ENCODE assay signal across 16 cellular contexts in the genomic region with DNA sequence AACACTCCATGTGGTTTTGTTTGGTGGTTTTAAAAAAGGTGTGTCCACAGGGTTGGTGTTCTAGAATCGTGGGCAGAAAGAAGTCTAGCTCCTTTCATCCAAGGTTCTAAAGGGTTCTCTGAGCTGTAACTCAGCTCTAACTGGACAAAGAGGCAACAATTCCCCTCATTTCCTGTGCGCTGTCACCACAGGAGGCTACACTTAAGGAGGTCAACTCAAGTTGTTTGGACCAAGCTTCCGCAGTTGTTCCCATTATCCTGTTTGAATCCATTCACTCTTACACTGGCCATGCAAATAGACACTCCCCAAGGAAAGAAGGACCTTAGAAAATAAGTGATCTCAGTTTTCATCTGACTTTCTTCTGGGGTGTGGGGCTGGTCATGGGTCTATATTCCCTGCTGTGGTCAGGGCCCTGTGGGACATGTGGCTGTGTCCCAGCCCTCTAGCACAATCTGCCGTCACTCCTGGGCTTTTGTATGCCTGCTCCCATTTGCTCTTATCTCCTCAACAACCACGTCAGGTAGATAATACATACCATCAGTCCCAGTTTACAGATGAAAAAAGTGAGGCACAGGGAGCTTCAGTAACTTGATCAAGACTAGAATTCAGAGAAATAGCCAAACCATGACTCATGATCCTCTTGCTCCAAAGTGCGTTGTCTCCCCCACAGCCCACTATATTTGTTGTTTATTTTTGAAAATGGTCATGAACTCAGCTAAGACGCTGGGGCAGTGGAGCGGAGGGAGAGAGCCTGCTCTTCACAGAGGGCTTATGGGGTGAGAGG.
A peak's percentile ranks its signal among the peaks of the same experiment; 100 is the strongest.
DNase-seq lines count a peak whose midpoint lies in the region; ATAC-seq and TF ChIP-seq lines count a peak whose summit lies in the region.
"Had no signal": no experiment of that assay in that cellular context is flagged by ENCODE, and none has a peak within 500 bp of the region (broad histone marks: within the 10 kb centered on the region; RNA-seq: fewer than 3 reads in every experiment).

No MANE protein-coding gene starts in this region.

- peaks cover 6% of the 10 kb centered on the region for H3K9me3 Mint-ChIP-seq in chondrocyte (ENCODE audit: low read depth)

- ATAC-seq in upper lobe of left lung (ENCODE audit: low FRiP score in 2 of 2) (no peak), HG03159 (IDR thresholded peaks at IDR 0.05; ENCODE audit: unreplicated experiment) (no peak)

- H2BK5ac ChIP-seq in mesenchymal stem cell (ENCODE audit: low read depth, low read length, poor library complexity, severe bottlenecking): no peak overlapping the region

- TF ChIP-seq CTCF in chondrocyte (IDR thresholded peaks at IDR 0.05): no peak
- TF ChIP-seq CTCF in upper lobe of left lung (IDR thresholded peaks at IDR 0.05): no peak

- WGBS in mesenchymal stem cell: 34% methylated on average over 6 of the region's 8 CpGs
- WGBS in upper lobe of left lung, 2 donors: 80 to 81% methylated on average over 8 of the region's 8 CpGs

- H3K27ac Mint-ChIP-seq in chondrocyte (ENCODE audit: unreplicated experiment): peak overlapping the region; percentile 68

- H3K79me1 ChIP-seq in mesenchymal stem cell (replicated peaks; ENCODE audit: low read length, poor library complexity, severe bottlenecking): no peaks in the 10 kb centered on the region

- H3K4me3 Mint-ChIP-seq in chondrocyte (ENCODE audit: unreplicated experiment): no peak overlapping the region
- H3K4me3 Mint-ChIP-seq: naive B cell had no signal

- H3K4ac ChIP-seq in mesenchymal stem cell (ENCODE audit: low read depth in 1 of 2, low read length in 2 of 2): peak overlapping the region in 1 of 2 experiments; percentile 70

- H3K9me3 ChIP-seq in mesenchymal stem cell (ENCODE audit: control insufficient read depth, low read length) (peaks cover 4% of the 10 kb centered on the region), upper lobe of left lung (no peaks in the 10 kb centered on the region)

- H3K27ac ChIP-seq in mesenchymal stem cell (ENCODE audit: low read length, poor library complexity, severe bottlenecking) (peak overlapping the region; percentile 45), upper lobe of left lung (peak overlapping the region; percentile 77 to 90 (median 78))

- peak overlapping the region; percentile 55 to 88 for H2BK12ac ChIP-seq in mesenchymal stem cell (ENCODE audit: low read length in 2 of 2)

- H3K27me3 ChIP-seq in mesenchymal stem cell (ENCODE audit: control insufficient read depth in 1 of 2, insufficient read depth in 1 of 2, low read length in 2 of 2) (peaks cover 0 to 22% of the 10 kb centered on the region in 2 experiments), upper lobe of left lung (no peaks in the 10 kb centered on the region)

- no peak overlapping the region for H3K9ac ChIP-seq in mesenchymal stem cell (ENCODE audit: low read length)

- H4K91ac ChIP-seq in mesenchymal stem cell (ENCODE audit: low read length): no peak overlapping the region

- H3K14ac ChIP-seq in mesenchymal stem cell (ENCODE audit: low read length in 2 of 2): no peak overlapping the region

- no peak overlapping the region for H2BK120ac ChIP-seq in mesenchymal stem cell (ENCODE audit: low read depth, low read length)

- peak overlapping the region; percentile 15 to 57 for H3K18ac ChIP-seq in mesenchymal stem cell (ENCODE audit: low read depth in 1 of 2, low read length in 2 of 2)

- intact Hi-C loops in posterior cingulate gyrus (cut with DNase I): loop anchor here (10.0 kb wide), 1 partner anchor 104 kb away; a partner anchor contains a TSS

- H2AK5ac ChIP-seq in mesenchymal stem cell (ENCODE audit: low read length, severe bottlenecking): peak overlapping the region; percentile 83

- H3K23ac ChIP-seq in mesenchymal stem cell (ENCODE audit: low read length in 2 of 2): no peak overlapping the region

- H3K27me3 Mint-ChIP-seq in chondrocyte (ENCODE audit: low read depth): no peaks in the 10 kb centered on the region
- H3K27me3 Mint-ChIP-seq: naive B cell had no signal

- peak in 1 of 4 donors; percentile 4 for TF ChIP-seq POLR2A in upper lobe of left lung (IDR thresholded peaks at IDR 0.05)

- peaks cover 26% of the 10 kb centered on the region for H3K4me1 ChIP-seq in mesenchymal stem cell (ENCODE audit: control insufficient read depth, insufficient read depth, low read depth, low read length)
- peaks cover 10 to 28% (median 19%) of the 10 kb centered on the region in 4 donors for H3K4me1 ChIP-seq in upper lobe of left lung

- TF ChIP-seq EP300 in upper lobe of left lung (IDR thresholded peaks at IDR 0.05): no peak

- H3K4me1 Mint-ChIP-seq in chondrocyte (ENCODE audit: low read depth): peaks cover 45% of the 10 kb centered on the region
- H3K4me1 Mint-ChIP-seq: naive B cell had no signal

- no peak overlapping the region for H2AFZ ChIP-seq in mesenchymal stem cell (ENCODE audit: low read depth, low read length)

- H3K36me3 ChIP-seq in mesenchymal stem cell (ENCODE audit: control insufficient read depth in 1 of 2, insufficient read depth in 2 of 2, low read depth in 1 of 2, low read length in 2 of 2): no peaks in the 10 kb centered on the region
- H3K36me3 ChIP-seq in upper lobe of left lung: no peaks in the 10 kb centered on the region

- DNase-seq in DMS53 (lab: John Stamatoyannopoulos, UW) (peak; percentile 33), DMS53 treated with DMSO at 0.1 percent for 48 hours (lab: John Stamatoyannopoulos, UW; ENCODE audit: unreplicated experiment) (no peak), chondrocyte (ENCODE audit: low spot score) (no peak), mesenchymal stem cell (peak; percentile 83), upper lobe of left lung (no peak), NCI-H2196 treated with DMSO at 0.1 percent for 48 hours (lab: John Stamatoyannopoulos, UW; ENCODE audit: unreplicated experiment) (no peak), posterior cingulate gyrus (no peak)
- DNase-seq: 8988T; activated CD4-positive, alpha-beta T cell treated with anti-CD3 and anti-CD28 coated beads for 1 hour; activated gamma-delta T cell treated with Interleukin-2 at 50 U/mL for 16 hours; cortex of kidney; DMS79; hypothalamus; naive B cell; NCI-H748 treated with DMSO at 0.1 percent for 48 hours had no signal

- H3K4me2 ChIP-seq in mesenchymal stem cell (ENCODE audit: low read length, poor library complexity, severe bottlenecking): no peak overlapping the region

- H2BK15ac ChIP-seq in mesenchymal stem cell (ENCODE audit: low read depth, poor library complexity, severe bottlenecking): no peak overlapping the region

- H3K4me3 ChIP-seq in mesenchymal stem cell (ENCODE audit: insufficient read depth in 1 of 2, low read depth in 1 of 2, low read length in 2 of 2) (no peak overlapping the region), upper lobe of left lung (no peak overlapping the region)

- no peak overlapping the region for H4K8ac ChIP-seq in mesenchymal stem cell (ENCODE audit: low read length)

- peaks cover 3% of the 10 kb centered on the region for H3K36me3 Mint-ChIP-seq in chondrocyte (ENCODE audit: low read depth)
- H3K36me3 Mint-ChIP-seq: naive B cell had no signal

Comparison
In these comparisons a context has a peak if more than half of its experiments do, and no peak if none do; other contexts are left out.
1. DNase-seq: peak in DMS53 (single experiment) and mesenchymal stem cell (single experiment); none in DMS53 treated with DMSO at 0.1 percent for 48 hours (single experiment), chondrocyte (single experiment), upper lobe of left lung (0 of 2), NCI-H2196 treated with DMSO at 0.1 percent for 48 hours (single experiment) and posterior cingulate gyrus (0 of 10).